Comparison of ENCODE assay signal across 1 cellular context in genomic region chr2:32946314-32947075, GRCh38.
TF ChIP-seq lines count a peak whose summit lies in the region.

TSS of gene LTBP1 (plus strand) at chr2:32946953. CDS start at chr2:32947325, 372 bp downstream.

TF ChIP-seq in K562, 482 proteins besides CTCF, POLR2A, EP300 and RAD21 (continued from another document and continues in another):
- TF ChIP-seq THRA (IDR thresholded peaks at IDR 0.05) (no peak), SFPQ (IDR thresholded peaks at IDR 0.05; ENCODE audit: low read depth, low read length) (no peak), ZNF263 (CRISPR knock-in tag; IDR thresholded peaks at IDR 0.05; ENCODE audit: borderline replicate concordance) (no peak; the same call in 1 of the 2 replicates), CHD1 (IDR thresholded peaks at IDR 0.05; ENCODE audit: low read length) (no peak), GABPA (tag; conservative IDR thresholded peaks at IDR 0.05; ENCODE audit: low read depth) (no peak), MBD2 (IDR thresholded peaks at IDR 0.05; ENCODE audit: borderline replicate concordance, low read depth) (no peak), MGA (IDR thresholded peaks at IDR 0.05) (peak; percentile 66), ARID2 (IDR thresholded peaks at IDR 0.05) (no peak), CREBBP (IDR thresholded peaks at IDR 0.05; ENCODE audit: low read depth, low read length) (no peak), ZNF586 (CRISPR knock-in tag; conservative IDR thresholded peaks at IDR 0.05) (no peak), ZNF395 (CRISPR knock-in tag; IDR thresholded peaks at IDR 0.05) (no peak), NCOR1 (IDR thresholded peaks at IDR 0.05) (no peak), ZBTB2 (IDR thresholded peaks at IDR 0.05) (no peak), E2F1 (CRISPR knock-in tag; IDR thresholded peaks at IDR 0.05) (no peak), NCOA1 (IDR thresholded peaks at IDR 0.05; ENCODE audit: low read depth) (no peak), JUNB (CRISPR knock-in tag; conservative IDR thresholded peaks at IDR 0.05) (no peak), ZNF212 (CRISPR knock-in tag; IDR thresholded peaks at IDR 0.05) (no peak), XRCC5 (IDR thresholded peaks at IDR 0.05; ENCODE audit: low read depth, low read length) (0 out of 2 replicates have a peak, but pooled peaks have one; percentile 56), CHD2 (IDR thresholded peaks at IDR 0.05; ENCODE audit: low read depth, low read length) (no peak), ZNF12 (CRISPR knock-in tag; IDR thresholded peaks at IDR 0.05) (0 out of 2 replicates have a peak, but pooled peaks have one; percentile 36), ZNF696 (CRISPR knock-in tag; conservative IDR thresholded peaks at IDR 0.05) (no peak), MLX (CRISPR knock-in tag; conservative IDR thresholded peaks at IDR 0.05) (no peak), MEF2A (IDR thresholded peaks at IDR 0.05; ENCODE audit: control insufficient read depth, low read depth, low read length) (no peak), ZNF511 (CRISPR knock-in tag; IDR thresholded peaks at IDR 0.05) (peak; percentile 36; the same call in 1 of the 2 replicates), ZNF561 (CRISPR knock-in tag; conservative IDR thresholded peaks at IDR 0.05) (no peak), NRF1 (conservative IDR thresholded peaks at IDR 0.05 in 1 of 2, IDR thresholded peaks at IDR 0.05 in 1 of 2) (peak in 1 of 2 experiments; percentile 24; a peak in 2 of 4 replicates), ZFP91 (CRISPR knock-in tag; IDR thresholded peaks at IDR 0.05) (no peak), HDAC2 (IDR thresholded peaks at IDR 0.05) (peak; percentile 74; the same call in 1 of the 2 replicates), L3MBTL2 (IDR thresholded peaks at IDR 0.05) (peak; percentile 83), HDAC1 (IDR thresholded peaks at IDR 0.05) (peak in 1 of 2 experiments; percentile 46; a peak in 1 of 4 replicates), ZBTB5 (IDR thresholded peaks at IDR 0.05) (no peak), SETDB1 (IDR thresholded peaks at IDR 0.05; ENCODE audit: low read length) (no peak), TAF1 (IDR thresholded peaks at IDR 0.05; ENCODE audit: control insufficient read depth, extremely low read depth, insufficient read depth, low read length, severe bottlenecking) (peak; percentile 18)
